Comparison of ENCODE assay signal across 8 cellular contexts in the genomic region with DNA sequence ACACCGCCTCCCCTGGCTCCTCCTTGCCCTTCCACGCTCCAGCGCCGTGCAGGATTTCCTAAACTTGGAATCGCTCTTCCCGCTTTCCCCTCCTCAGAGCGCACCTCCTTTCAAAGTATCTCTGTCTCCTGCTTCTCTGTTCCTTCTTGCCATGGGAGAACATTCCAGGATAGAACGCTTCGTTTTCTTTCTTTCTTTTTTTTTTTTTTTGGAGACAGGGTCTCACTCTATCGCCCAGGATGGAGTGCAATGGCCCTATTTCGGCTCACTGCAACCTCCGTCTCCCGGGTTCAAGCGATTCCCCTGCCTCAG. TPM values are rescaled to one million over a fixed set of nuclear protein-coding genes. Genes with fewer than 3 reads are reported as not detected.
DNase-seq lines count a peak whose midpoint lies in the region; ATAC-seq and TF ChIP-seq lines count a peak whose summit lies in the region.

No MANE protein-coding gene starts in this region.

- CTCF ChIA-PET in activated naive CD4-positive, alpha-beta T cell treated with anti-CD3 and anti-CD28 coated beads, Interleukin-2, amount 10 ng/mL, durations not matched to agents 7 days and 5 days (lab: Charles Lee): interaction anchor here (1.3 kb wide), 1 partner anchor 199 kb away, joined by 3 read pairs; a partner anchor contains a TSS

- H3K27me3 Mint-ChIP-seq in activated naive CD4-positive, alpha-beta T cell treated with anti-CD3 and anti-CD28 coated beads, Interleukin-2, amount 10 ng/mL, durations not matched to agents 7 days and 5 days: peaks cover 18% of the 10 kb centered on the region
- no peaks in the 10 kb centered on the region for H3K27me3 Mint-ChIP-seq in memory B cell
- no peaks in the 10 kb centered on the region for H3K27me3 Mint-ChIP-seq in type B pancreatic cell

- no peaks in the 10 kb centered on the region for H3K9me3 ChIP-seq in body of pancreas

- no peak for TF ChIP-seq POLR2A in body of pancreas (IDR thresholded peaks at IDR 0.05)

- no peak for DNase-seq in activated naive CD4-positive, alpha-beta T cell treated with anti-CD3 and anti-CD28 coated beads, Interleukin-2, amount 10 ng/mL, durations not matched to agents 7 days and 5 days
- DNase-seq in activated naive CD4-positive, alpha-beta T cell (lab: John Stamatoyannopoulos, UW): no peak
- DNase-seq in body of pancreas: no peak
- DNase-seq in memory B cell (ENCODE audit: low spot score in 2 of 2): no peak
- no peak for DNase-seq in type B pancreatic cell (ENCODE audit: extremely low spot score, unreplicated experiment)
- DNase-seq in kidney glomerular epithelial cell (lab: John Stamatoyannopoulos, UW): no peak

- peaks cover 32% of the 10 kb centered on the region for H3K4me1 Mint-ChIP-seq in activated naive CD4-positive, alpha-beta T cell treated with anti-CD3 and anti-CD28 coated beads, Interleukin-2, amount 10 ng/mL, durations not matched to agents 7 days and 5 days
- H3K4me1 Mint-ChIP-seq in memory B cell: peaks cover 18% of the 10 kb centered on the region
- peaks cover 13% of the 10 kb centered on the region for H3K4me1 Mint-ChIP-seq in type B pancreatic cell (ENCODE audit: unreplicated experiment)

- peak overlapping the region; percentile 14 to 43 for H3K4me3 ChIP-seq in body of pancreas

- peak overlapping the region; percentile 73 to 91 (median 82) for H3K27ac ChIP-seq in body of pancreas

- no peaks in the 10 kb centered on the region for H3K9me3 Mint-ChIP-seq in activated naive CD4-positive, alpha-beta T cell treated with anti-CD3 and anti-CD28 coated beads, Interleukin-2, amount 10 ng/mL, durations not matched to agents 7 days and 5 days
- H3K9me3 Mint-ChIP-seq in memory B cell (no peaks in the 10 kb centered on the region), type B pancreatic cell (no peaks in the 10 kb centered on the region)

- WGBS in body of pancreas, 2 donors: 14 to 22% methylated on average over 14 of the region's 14 CpGs

- H3K36me3 ChIP-seq in body of pancreas (replicated peaks in 1 of 2; ENCODE audit: insufficient read depth in 1 of 2, low read depth in 2 of 2): no peaks in the 10 kb centered on the region

- intact Hi-C loops in body of pancreas (cut with DNase I): no loop called here

- TF ChIP-seq CTCF in body of pancreas (IDR thresholded peaks at IDR 0.05): no peak
- peak; percentile 13 for TF ChIP-seq CTCF in type B pancreatic cell (conservative IDR thresholded peaks at IDR 0.05)

- H3K4me1 ChIP-seq in body of pancreas: peaks cover 21% of the 10 kb centered on the region

- H3K4me3 Mint-ChIP-seq in activated naive CD4-positive, alpha-beta T cell treated with anti-CD3 and anti-CD28 coated beads, Interleukin-2, amount 10 ng/mL, durations not matched to agents 7 days and 5 days: peak overlapping the region; percentile 87
- H3K4me3 Mint-ChIP-seq in memory B cell (peak overlapping the region; percentile 95), type B pancreatic cell (peak overlapping the region; percentile 98)

- no peak for ATAC-seq in body of pancreas
- no peak for ATAC-seq in memory B cell (ENCODE audit: low read depth)
- ATAC-seq in HG02642 (IDR thresholded peaks at IDR 0.05; ENCODE audit: poor library complexity, unreplicated experiment): no peak
- no peak for ATAC-seq in GM18870 (IDR thresholded peaks at IDR 0.05; ENCODE audit: unreplicated experiment)

- peak overlapping the region; percentile 92 for H3K27ac Mint-ChIP-seq in activated naive CD4-positive, alpha-beta T cell treated with anti-CD3 and anti-CD28 coated beads, Interleukin-2, amount 10 ng/mL, durations not matched to agents 7 days and 5 days
- peak overlapping the region; percentile 96 for H3K27ac Mint-ChIP-seq in memory B cell
- peak overlapping the region; percentile 99 for H3K27ac Mint-ChIP-seq in type B pancreatic cell

- H3K27me3 ChIP-seq in body of pancreas: no peaks in the 10 kb centered on the region

- peaks cover 15% of the 10 kb centered on the region for H3K36me3 Mint-ChIP-seq in activated naive CD4-positive, alpha-beta T cell treated with anti-CD3 and anti-CD28 coated beads, Interleukin-2, amount 10 ng/mL, durations not matched to agents 7 days and 5 days
- H3K36me3 Mint-ChIP-seq in memory B cell (no peaks in the 10 kb centered on the region), type B pancreatic cell (peaks cover 3% of the 10 kb centered on the region)

RNA-seq across cellular contexts. Expression of a gene that starts 0.6 kb away (rescaled TPM):
- total RNA-seq in body of pancreas (1 to 10 TPM; 9.1 to 9.6 TPM), type B pancreatic cell (ENCODE audit: low replicate concordance) (17.5 and 23.1 TPM in 2 replicates)
